ENCODE assay signal across 1 cellular context in the genomic region with DNA sequence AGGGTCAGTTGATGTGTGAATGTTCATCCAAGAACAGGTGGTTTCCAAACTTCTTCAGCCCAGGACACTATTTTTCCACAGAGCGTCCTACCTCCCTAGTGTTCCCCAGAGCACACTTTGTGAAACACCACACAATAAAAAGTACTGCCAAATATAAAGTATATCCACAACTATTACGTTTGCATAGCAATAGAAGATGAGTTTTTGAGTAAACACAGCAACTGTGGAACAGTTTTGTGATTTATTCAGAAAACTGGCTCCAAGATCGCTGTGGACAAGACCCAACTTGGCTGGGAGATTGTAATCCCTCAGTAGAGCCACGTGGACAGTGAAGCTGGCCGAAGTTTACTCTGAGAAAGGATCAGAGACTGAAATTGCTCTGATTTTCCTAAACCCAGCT.
TF ChIP-seq lines count a peak whose summit lies in the region.

No MANE protein-coding gene starts in this region.

TF ChIP-seq in WTC11, 78 proteins besides CTCF, POLR2A, EP300 and RAD21 (continued from another document):
- TF ChIP-seq NFE2L1 (CRISPR knock-in tag; IDR thresholded peaks at IDR 0.05) (no peak), ZNF396 (CRISPR knock-in tag; IDR thresholded peaks at IDR 0.05; ENCODE audit: borderline replicate concordance) (no peak), MXD4 (CRISPR knock-in tag; IDR thresholded peaks at IDR 0.05; ENCODE audit: borderline replicate concordance) (no peak), CREB1 (CRISPR knock-in tag; IDR thresholded peaks at IDR 0.05) (no peak), ZNF121 (CRISPR knock-in tag; IDR thresholded peaks at IDR 0.05) (no peak)
- TF ChIP-seq, protein P1, sequence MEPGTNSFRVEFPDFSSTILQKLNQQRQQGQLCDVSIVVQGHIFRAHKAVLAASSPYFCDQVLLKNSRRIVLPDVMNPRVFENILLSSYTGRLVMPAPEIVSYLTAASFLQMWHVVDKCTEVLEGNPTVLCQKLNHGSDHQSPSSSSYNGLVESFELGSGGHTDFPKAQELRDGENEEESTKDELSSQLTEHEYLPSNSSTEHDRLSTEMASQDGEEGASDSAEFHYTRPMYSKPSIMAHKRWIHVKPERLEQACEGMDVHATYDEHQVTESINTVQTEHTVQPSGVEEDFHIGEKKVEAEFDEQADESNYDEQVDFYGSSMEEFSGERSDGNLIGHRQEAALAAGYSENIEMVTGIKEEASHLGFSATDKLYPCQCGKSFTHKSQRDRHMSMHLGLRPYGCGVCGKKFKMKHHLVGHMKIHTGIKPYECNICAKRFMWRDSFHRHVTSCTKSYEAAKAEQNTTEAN (CRISPR knock-in tag; IDR thresholded peaks at IDR 0.05) = no peak
- TF ChIP-seq, protein P2, sequence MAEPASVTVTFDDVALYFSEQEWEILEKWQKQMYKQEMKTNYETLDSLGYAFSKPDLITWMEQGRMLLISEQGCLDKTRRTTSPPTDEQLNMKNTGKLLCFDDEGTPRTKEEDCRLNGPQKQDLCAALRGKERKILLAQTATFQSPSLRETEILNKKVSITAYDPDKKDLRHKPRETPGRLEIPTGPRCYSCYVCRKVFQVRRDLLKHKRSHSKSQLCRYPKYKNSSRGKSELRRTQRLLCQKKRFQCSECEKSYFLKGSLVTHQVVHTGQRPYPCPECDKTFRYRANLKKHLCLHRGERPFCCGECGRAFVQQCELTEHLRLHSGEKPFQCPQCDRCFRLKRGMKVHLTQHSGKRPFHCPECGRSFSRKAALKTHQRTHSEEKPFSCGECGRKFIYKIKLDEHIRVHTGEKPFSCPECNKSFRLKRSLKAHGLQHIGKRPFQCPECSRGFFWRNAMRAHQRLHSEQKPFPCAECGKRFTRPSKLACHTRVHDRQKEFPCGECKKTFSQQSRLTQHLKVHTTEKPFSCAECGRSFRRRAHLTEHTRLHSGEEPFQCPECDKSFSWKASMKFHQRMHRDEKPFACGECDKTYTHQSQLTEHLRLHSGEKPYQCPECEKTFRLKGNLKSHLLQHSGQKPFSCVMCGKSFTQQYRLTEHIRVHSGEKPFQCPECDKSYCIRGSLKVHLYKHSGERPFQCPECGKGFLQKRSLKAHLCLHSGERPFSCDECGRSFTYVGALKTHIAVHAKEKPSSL (CRISPR knock-in tag; conservative IDR thresholded peaks at IDR 0.05) = no peak
- TF ChIP-seq, protein P3, sequence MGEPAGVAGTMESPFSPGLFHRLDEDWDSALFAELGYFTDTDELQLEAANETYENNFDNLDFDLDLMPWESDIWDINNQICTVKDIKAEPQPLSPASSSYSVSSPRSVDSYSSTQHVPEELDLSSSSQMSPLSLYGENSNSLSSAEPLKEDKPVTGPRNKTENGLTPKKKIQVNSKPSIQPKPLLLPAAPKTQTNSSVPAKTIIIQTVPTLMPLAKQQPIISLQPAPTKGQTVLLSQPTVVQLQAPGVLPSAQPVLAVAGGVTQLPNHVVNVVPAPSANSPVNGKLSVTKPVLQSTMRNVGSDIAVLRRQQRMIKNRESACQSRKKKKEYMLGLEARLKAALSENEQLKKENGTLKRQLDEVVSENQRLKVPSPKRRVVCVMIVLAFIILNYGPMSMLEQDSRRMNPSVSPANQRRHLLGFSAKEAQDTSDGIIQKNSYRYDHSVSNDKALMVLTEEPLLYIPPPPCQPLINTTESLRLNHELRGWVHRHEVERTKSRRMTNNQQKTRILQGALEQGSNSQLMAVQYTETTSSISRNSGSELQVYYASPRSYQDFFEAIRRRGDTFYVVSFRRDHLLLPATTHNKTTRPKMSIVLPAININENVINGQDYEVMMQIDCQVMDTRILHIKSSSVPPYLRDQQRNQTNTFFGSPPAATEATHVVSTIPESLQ (CRISPR knock-in tag; IDR thresholded peaks at IDR 0.05) = no peak
TF ChIP-seq in WTC11: peak in this region for 0.
